8 cellular contexts compared by ENCODE assay signal in the genomic region with DNA sequence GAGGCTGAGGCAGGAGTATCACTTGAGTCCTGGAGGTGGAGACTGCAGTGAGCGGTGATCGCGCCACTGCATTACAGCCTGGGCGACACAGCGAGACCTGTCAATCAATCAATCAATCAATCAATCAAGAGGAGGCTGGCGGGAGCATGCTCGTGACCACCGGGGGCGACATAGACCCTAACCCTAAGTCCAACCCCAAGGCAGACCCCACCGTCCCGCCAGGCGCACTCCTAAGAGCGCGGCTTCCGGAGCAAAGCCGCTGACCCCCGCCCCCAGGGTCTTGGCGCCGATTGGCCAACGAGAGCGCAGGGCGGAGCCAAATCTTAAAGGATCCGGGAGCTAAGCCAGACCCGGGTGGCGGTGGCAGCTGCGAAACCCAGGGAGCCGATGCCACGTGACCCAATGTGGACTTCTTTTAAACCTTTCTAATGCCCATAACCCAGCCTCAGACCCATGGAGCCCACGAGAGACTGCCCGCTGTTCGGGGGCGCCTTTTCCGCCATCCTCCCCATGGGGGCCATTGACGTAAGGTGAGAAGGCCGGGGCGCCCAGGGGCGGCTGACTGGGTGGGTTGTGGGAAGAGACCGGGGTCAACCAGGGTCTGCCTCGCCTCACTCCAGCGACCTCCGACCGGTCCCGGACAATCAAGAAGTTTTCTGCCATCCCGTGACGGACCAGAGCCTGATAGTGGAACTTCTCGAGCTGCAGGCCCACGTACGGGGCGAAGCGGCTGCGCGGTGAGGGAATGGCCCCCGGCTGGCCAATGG. TPM values are rescaled to one million over a fixed set of nuclear protein-coding genes. Genes with fewer than 3 reads are reported as not detected.
DNase-seq lines count a peak whose midpoint lies in the region; ATAC-seq, FAIRE-seq and TF ChIP-seq lines count a peak whose summit lies in the region.

A gene with protein sequence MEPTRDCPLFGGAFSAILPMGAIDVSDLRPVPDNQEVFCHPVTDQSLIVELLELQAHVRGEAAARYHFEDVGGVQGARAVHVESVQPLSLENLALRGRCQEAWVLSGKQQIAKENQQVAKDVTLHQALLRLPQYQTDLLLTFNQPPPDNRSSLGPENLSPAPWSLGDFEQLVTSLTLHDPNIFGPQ (plus strand): TSS at position 335 of the 767 bp plus-strand sequence. CDS start 119 bp downstream, at position 454.

- peak within 1 kb of the TSS; percentile 92 to 97 for H3K27ac ChIP-seq in right atrium auricular region

- peak; percentile 74 for TF ChIP-seq POLR2A in GM10847 (IDR thresholded peaks at IDR 0.05; ENCODE audit: extremely low read depth, insufficient read length)

- H3K27me3 ChIP-seq in right atrium auricular region = no peaks in the 10 kb centered on the region

- FAIRE-seq in urothelium cell line (lab: Jason Lieb, UNC) = no peak

- peaks cover 0 to 20% of the 10 kb centered on the region in 2 donors for H3K4me1 ChIP-seq in right atrium auricular region

- peak within 1 kb of the TSS; percentile 71 to 79 for H3K4me3 ChIP-seq in right atrium auricular region

- no peaks in the 10 kb centered on the region for H3K9me3 ChIP-seq in right atrium auricular region

- no peaks in the 10 kb centered on the region for H3K36me3 ChIP-seq in right atrium auricular region

- intact Hi-C loops in T-helper 2 cell treated with Interferon-gamma antibody and Interleukin-4, amounts not matched to agents 100 ng/mL and 5 ng/mL, for 36 hours (cut with micrococcal nuclease) = loop anchor here (1.0 kb wide), 1 partner anchor 40 kb away; a partner anchor contains a TSS

- peak; percentile 87 for ATAC-seq in HG02678 (IDR thresholded peaks at IDR 0.05; ENCODE audit: unreplicated experiment)

- TF ChIP-seq CTCF in right atrium auricular region (IDR thresholded peaks at IDR 0.05) = no peak

- DNase-seq in NCI-H1436 treated with DMSO at 0.1 percent for 48 hours (lab: John Stamatoyannopoulos, UW) = peak; percentile 57
- peak; percentile 33 to 92 (median 82) for DNase-seq in anterior cingulate cortex (lab: John Stamatoyannopoulos, UW)
- peak; percentile 91 for DNase-seq in right atrium auricular region (ENCODE audit: low spot score)
- DNase-seq in putamen (ENCODE audit: low spot score) = peak; percentile 91
- peak; percentile 91 for DNase-seq in urothelium cell line (ENCODE audit: low spot score)

RNA-seq across cellular contexts. Expression of the gene that starts here (rescaled TPM):
- total RNA-seq in T-helper 2 cell treated with Interferon-gamma antibody and Interleukin-4, amounts not matched to agents 100 ng/mL and 5 ng/mL, for 36 hours = 63.0 and 63.4 TPM in 2 replicates
- 10 to 100 TPM; 24.1 to 29.9 TPM for total RNA-seq in right atrium auricular region

Comparison
In these comparisons a context has a peak if more than half of its experiments do, and no peak if none do; other contexts are left out.
1. Peak in every context shown above with its lines: DNase-seq, ATAC-seq, H3K4me3 ChIP-seq and H3K27ac ChIP-seq.